Comparison of ENCODE assay signal across 13 cellular contexts in genomic region chr3:171407746-171408145, GRCh38. TPM values are rescaled to one million over a fixed set of nuclear protein-coding genes. Genes with fewer than 3 reads are reported as not detected.
DNase-seq lines count a peak whose midpoint lies in the region; ATAC-seq, FAIRE-seq and TF ChIP-seq lines count a peak whose summit lies in the region.
"Had no signal": no experiment of that assay in that cellular context is flagged by ENCODE, and none has a peak within 500 bp of the region (broad histone marks: within the 10 kb centered on the region; RNA-seq: fewer than 3 reads in every experiment).

No MANE protein-coding gene starts in this region.

- no peaks in the 10 kb centered on the region for H4K20me1 ChIP-seq in keratinocyte (ENCODE audit: control insufficient read depth, extremely low read depth, insufficient read depth, low read length)

- peaks cover 8% of the 10 kb centered on the region for H3K4me1 ChIP-seq in keratinocyte (ENCODE audit: control insufficient read depth, extremely low read depth, insufficient read depth, low read length)
- peaks cover 0 to 11% (median 0%) of the 10 kb centered on the region in 4 donors for H3K4me1 ChIP-seq in right lobe of liver
- H3K4me1 ChIP-seq in testis, result peaks cover 7% of the 10 kb centered on the region

- H3K9me1 ChIP-seq in keratinocyte (ENCODE audit: control insufficient read depth, extremely low read depth, insufficient read depth, low read length), result no peaks in the 10 kb centered on the region

- dilution Hi-C loops in keratinocyte (cut with MboI; ENCODE audit: extremely low pct_ligation_motif_present, low sequenced_read_pairs), result no loop called here

- TF ChIP-seq POLR2A in right lobe of liver (IDR thresholded peaks at IDR 0.05) (no peak), testis (IDR thresholded peaks at IDR 0.05) (no peak)

- peak overlapping the region; percentile 21 for H3K27ac Mint-ChIP-seq in CD4-positive, alpha-beta T cell
- H3K27ac Mint-ChIP-seq in activated naive CD8-positive, alpha-beta T cell treated with anti-CD3 and anti-CD28 coated beads, Interleukin-2, amount 50 U/mL, for 24 hours, result peak overlapping the region; percentile 37
- H3K27ac Mint-ChIP-seq: activated T-helper 1 cell treated with anti-CD3 and anti-CD28 coated beads, Interleukin-12 subunit alpha, Interleukin-12 subunit beta, Interleukin-2, Interleukin-4 antibody, amounts not matched to agents 30 ng/mL and 10 ng/mL and 1 ng/mL, durations not matched to agents 14 hours and 24 hours and 36 hours; dendritic cell treated with granulocyte-macrophage colony-stimulating factor and Interleukin-4, amounts not matched to agents 40 ng/mL and 50 ng/mL, for 4 days had no signal

- H3K27me3 ChIP-seq in CD4-positive, alpha-beta T cell (ENCODE audit: control insufficient read depth, insufficient read depth, low read length), result no peaks in the 10 kb centered on the region
- no peaks in the 10 kb centered on the region for H3K27me3 ChIP-seq in keratinocyte (ENCODE audit: control insufficient read depth, extremely low read depth, insufficient read depth, low read length)
- H3K27me3 ChIP-seq in right lobe of liver, result no peaks in the 10 kb centered on the region
- no peaks in the 10 kb centered on the region for H3K27me3 ChIP-seq in testis

- POLR2A ChIA-PET in CD4-positive, alpha-beta T cell (lab: Charles Lee), result no interaction called here

- no peak overlapping the region for H3K27ac ChIP-seq in CD4-positive, alpha-beta T cell (ENCODE audit: low read depth, low read length)
- H3K27ac ChIP-seq in keratinocyte (ENCODE audit: control insufficient read depth, insufficient read depth, low read length), result no peak overlapping the region
- no peak overlapping the region for H3K27ac ChIP-seq in right lobe of liver
- no peak overlapping the region for H3K27ac ChIP-seq in testis
- H3K27ac ChIP-seq: skin epidermis had no signal

- peaks cover 85% of the 10 kb centered on the region for H3K4me1 Mint-ChIP-seq in CD4-positive, alpha-beta T cell (ENCODE audit: low read depth)
- peaks cover 35% of the 10 kb centered on the region for H3K4me1 Mint-ChIP-seq in activated naive CD8-positive, alpha-beta T cell treated with anti-CD3 and anti-CD28 coated beads, Interleukin-2, amount 50 U/mL, for 24 hours

- no peaks in the 10 kb centered on the region for H3K79me2 ChIP-seq in keratinocyte (ENCODE audit: control insufficient read depth, insufficient read depth, low read length)

- 81% methylated on average over 4 of the region's 4 CpGs for WGBS in right lobe of liver (ENCODE audit: insufficient coverage, low coverage, low lambda C conversion rate, missing lambda C conversion rate)
- WGBS in testis, 2 donors, result 70 to 77% methylated on average over 4 of the region's 4 CpGs

- H3K36me3 Mint-ChIP-seq in CD4-positive, alpha-beta T cell (ENCODE audit: low read depth), result peaks cover 32% of the 10 kb centered on the region
- H3K36me3 Mint-ChIP-seq in activated naive CD8-positive, alpha-beta T cell treated with anti-CD3 and anti-CD28 coated beads, Interleukin-2, amount 50 U/mL, for 24 hours (ENCODE audit: low read depth), result peaks cover 5% of the 10 kb centered on the region

- no peak overlapping the region for H3K4me3 Mint-ChIP-seq in CD4-positive, alpha-beta T cell
- no peak overlapping the region for H3K4me3 Mint-ChIP-seq in activated naive CD8-positive, alpha-beta T cell treated with anti-CD3 and anti-CD28 coated beads, Interleukin-2, amount 50 U/mL, for 24 hours
- H3K4me3 Mint-ChIP-seq: activated T-helper 1 cell treated with anti-CD3 and anti-CD28 coated beads, Interleukin-12 subunit alpha, Interleukin-12 subunit beta, Interleukin-2, Interleukin-4 antibody, amounts not matched to agents 30 ng/mL and 10 ng/mL and 1 ng/mL, durations not matched to agents 14 hours and 24 hours and 36 hours; dendritic cell treated with granulocyte-macrophage colony-stimulating factor and Interleukin-4, amounts not matched to agents 40 ng/mL and 50 ng/mL, for 4 days had no signal

- H3K27me3 Mint-ChIP-seq in CD4-positive, alpha-beta T cell, result no peaks in the 10 kb centered on the region
- H3K27me3 Mint-ChIP-seq in activated naive CD8-positive, alpha-beta T cell treated with anti-CD3 and anti-CD28 coated beads, Interleukin-2, amount 50 U/mL, for 24 hours, result no peaks in the 10 kb centered on the region

- no peak overlapping the region for H3K4me2 ChIP-seq in keratinocyte (ENCODE audit: control insufficient read depth, extremely low read depth, insufficient read depth, low read depth, low read length)

- H3K9ac ChIP-seq in keratinocyte (ENCODE audit: control insufficient read depth, extremely low read depth, insufficient read depth, low read length), result no peak overlapping the region

- no peaks in the 10 kb centered on the region for H3K9me3 ChIP-seq in CD4-positive, alpha-beta T cell (ENCODE audit: control insufficient read depth, low read length)
- H3K9me3 ChIP-seq in keratinocyte (ENCODE audit: control insufficient read depth, low read depth, low read length), result no peaks in the 10 kb centered on the region
- H3K9me3 ChIP-seq in right lobe of liver, result no peaks in the 10 kb centered on the region
- no peaks in the 10 kb centered on the region for H3K9me3 ChIP-seq in testis

- intact Hi-C loops in CD4-positive, alpha-beta T cell (cut with DNase I, micrococcal nuclease), result no loop called here
- intact Hi-C loops in right lobe of liver (cut with DNase I) (no loop called here), testis (cut with DNase I; ENCODE audit: low total_unique reads) (no loop called here)

- CTCF ChIA-PET in CD4-positive, alpha-beta T cell (lab: Charles Lee), result interaction anchor here (1.4 kb wide), 1 partner anchor 9 kb away, joined by 3 read pairs; no protein-coding TSS in a partner anchor

- no peaks in the 10 kb centered on the region for H3K9me3 Mint-ChIP-seq in CD4-positive, alpha-beta T cell
- H3K9me3 Mint-ChIP-seq in activated naive CD8-positive, alpha-beta T cell treated with anti-CD3 and anti-CD28 coated beads, Interleukin-2, amount 50 U/mL, for 24 hours, result no peaks in the 10 kb centered on the region
- H3K9me3 Mint-ChIP-seq: activated T-helper 1 cell treated with anti-CD3 and anti-CD28 coated beads, Interleukin-12 subunit alpha, Interleukin-12 subunit beta, Interleukin-2, Interleukin-4 antibody, amounts not matched to agents 30 ng/mL and 10 ng/mL and 1 ng/mL, durations not matched to agents 14 hours and 24 hours and 36 hours; dendritic cell treated with granulocyte-macrophage colony-stimulating factor and Interleukin-4, amounts not matched to agents 40 ng/mL and 50 ng/mL, for 4 days had no signal

- FAIRE-seq in keratinocyte (lab: Jason Lieb, UNC), result peak; percentile 65
- FAIRE-seq: H1 had no signal

- H3K4me3 ChIP-seq in keratinocyte (ENCODE audit: control insufficient read depth in 2 of 3, extremely low read depth in 1 of 3, insufficient read depth in 2 of 3, low read depth in 1 of 3, low read length in 3 of 3) (no peak overlapping the region), right lobe of liver (no peak overlapping the region), testis (no peak overlapping the region)
- H3K4me3 ChIP-seq: skin epidermis had no signal

- DNase-seq in CD4-positive, alpha-beta T cell, result no peak
- DNase-seq in HK-2 (ENCODE audit: unreplicated experiment) (peak; percentile 29), keratinocyte (ENCODE audit: low read depth, low spot score) (no peak), right lobe of liver (no peak), testis (no peak), NCI-H1694 treated with DMSO at 0.1 percent for 48 hours (lab: John Stamatoyannopoulos, UW) (no peak), NCI-H2081 treated with DMSO at 0.1 percent for 48 hours (lab: John Stamatoyannopoulos, UW) (no peak)
- no peak for DNase-seq in activated naive CD8-positive, alpha-beta T cell treated with anti-CD3 and anti-CD28 coated beads, Interleukin-2, amount 50 U/mL, for 24 hours
- DNase-seq: DMS53 had no signal

- no peak overlapping the region for H2AFZ ChIP-seq in keratinocyte (ENCODE audit: control insufficient read depth, low read length)

- H3K36me3 ChIP-seq in keratinocyte (ENCODE audit: control insufficient read depth in 2 of 2, extremely low read depth in 1 of 2, insufficient read depth in 2 of 2, low read length in 2 of 2) (no peaks in the 10 kb centered on the region), right lobe of liver (no peaks in the 10 kb centered on the region), testis (ENCODE audit: low read depth, missing control alignments) (no peaks in the 10 kb centered on the region)

- TF ChIP-seq CTCF in CD4-positive, alpha-beta T cell (IDR thresholded peaks at IDR 0.05), result no peak
- TF ChIP-seq CTCF in keratinocyte (optimal IDR thresholded peaks at IDR 0.05 in 1 of 3, IDR thresholded peaks at IDR 0.05 in 1 of 3, conservative IDR thresholded peaks at IDR 0.05 in 1 of 3; ENCODE audit: extremely low read depth in 1 of 3, insufficient read depth in 2 of 3, low read length in 3 of 3) (no peak), right lobe of liver (IDR thresholded peaks at IDR 0.05) (no peak), testis (IDR thresholded peaks at IDR 0.05) (no peak)

- ATAC-seq in CD4-positive, alpha-beta T cell (ENCODE audit: poor library complexity), result no peak
- peak; percentile 57 for ATAC-seq in activated naive CD8-positive, alpha-beta T cell treated with anti-CD3 and anti-CD28 coated beads, Interleukin-2, amount 50 U/mL, for 24 hours
- ATAC-seq in right lobe of liver, result no peak

RNA-seq across cellular contexts. Expression of gene TNIK, which starts 52.5 kb away (rescaled TPM):
- total RNA-seq in CD4-positive, alpha-beta T cell, result 10 to 100 TPM; 71.0 to 78.3 TPM
- polyA plus RNA-seq in keratinocyte, result 2.0 to 4.4 TPM (median 3.6 TPM) in 3 replicates
- 1.0 TPM for polyA plus RNA-seq in keratinocyte (2011; ENCODE audit: low read depth)
- 2.9 TPM in 2 replicates for polyA plus RNA-seq in keratinocyte (2011; cell fraction: cytosol; rRNA removed)
- 7.6 and 7.8 TPM in 2 replicates for polyA plus RNA-seq in keratinocyte (2011; cell fraction: nucleus; rRNA removed)
- polyA plus RNA-seq in keratinocyte (2012; ENCODE audit: low replicate concordance), result 0.63 and 7.1 TPM in 2 replicates
- polyA minus RNA-seq in keratinocyte, result 3.8 to 12.0 TPM (median 7.2 TPM) in 3 replicates
- polyA minus RNA-seq in keratinocyte (2011; cell fraction: cytosol; rRNA and poly(A)+ RNA removed), result 2.3 TPM
- 6.2 and 16.0 TPM in 2 replicates for polyA minus RNA-seq in keratinocyte (2011; cell fraction: nucleus; rRNA and poly(A)+ RNA removed)
- total RNA-seq in right lobe of liver, result 1 to 10 TPM; 5.2 to 8.0 (median 6.8) TPM
- total RNA-seq in testis, result 10 to 100 TPM; 83.5 to 99.6 TPM
- polyA plus RNA-seq in testis (ENCODE audit: insufficient read depth, low read depth, low replicate concordance), result 39.3 TPM

Comparison
In these comparisons a context has a peak if more than half of its experiments do, and no peak if none do; other contexts are left out.
1. RNA of gene TNIK, which starts 52.5 kb away (total RNA-seq): 83.5 to 99.6 TPM in testis and 71.0 to 78.3 TPM in CD4-positive, alpha-beta T cell; 5.2 to 8.0 TPM in right lobe of liver; every median in the first group is over 4 times any median in the second.